In genomic region chr7:51316666-51317581, GRCh38 we compare ENCODE assay signal across 7 cellular contexts. TPM values are rescaled to one million over a fixed set of nuclear protein-coding genes. Genes with fewer than 3 reads are reported as not detected.
A peak's percentile ranks its signal among the peaks of the same experiment; 100 is the strongest.
DNase-seq lines count a peak whose midpoint lies in the region; ATAC-seq, FAIRE-seq and TF ChIP-seq lines count a peak whose summit lies in the region.

COBL (minus strand) TSS chr7:51316809; CDS start chr7:51316633, 176 bp downstream.

- peak; percentile 22 for ATAC-seq in HG03354 (IDR thresholded peaks at IDR 0.05; ENCODE audit: poor library complexity, severe bottlenecking, unreplicated experiment)
- peak; percentile 56 to 71 (median 66) for ATAC-seq in pancreas
- no peak for ATAC-seq in GM18520 (IDR thresholded peaks at IDR 0.05; ENCODE audit: unreplicated experiment)

- no peak for FAIRE-seq in pancreas (lab: Jason Lieb, UNC)

- peaks cover 3 to 19% (median 17%) of the 10 kb centered on the region in 3 donors for H3K4me1 ChIP-seq in pancreas

- WGBS in pancreas, 2 donors, result 1 to 2% methylated on average over 36 to 94 of the region's 94 CpGs

- intact Hi-C loops in cardiac septum (cut with DNase I) (loop anchor here (2.0 to 5.0 kb wide), 2 partner anchors 40 to 56 kb away; no protein-coding TSS in a partner anchor), pancreas (cut with DNase I) (no loop called here)

- H3K4me3 ChIP-seq in WERI-Rb-1 (ENCODE audit: low read depth, low read length) (peak within 1 kb of the TSS; percentile 97), pancreas (peak within 1 kb of the TSS; percentile 48 to 85 (median 79))

- no peaks in the 10 kb centered on the region for H3K27me3 ChIP-seq in WERI-Rb-1 (ENCODE audit: insufficient read depth, low read depth, severe bottlenecking)
- no peaks in the 10 kb centered on the region for H3K27me3 ChIP-seq in pancreas

- H3K27ac ChIP-seq in WERI-Rb-1 (peak within 1 kb of the TSS; percentile 95), pancreas (peak within 1 kb of the TSS; percentile 74 to 85 (median 84))

- H3K36me3 ChIP-seq in WERI-Rb-1 (peaks cover 4% of the 10 kb centered on the region; the same call in 1 of the 2 replicates), pancreas (no peaks in the 10 kb centered on the region)

- TF ChIP-seq CTCF in WERI-Rb-1 (IDR thresholded peaks at IDR 0.05; ENCODE audit: low read depth, low read length) (no peak), pancreas (IDR thresholded peaks at IDR 0.05) (no peak)

- H3K9me3 ChIP-seq in WERI-Rb-1 (ENCODE audit: severe bottlenecking), result no peaks in the 10 kb centered on the region
- no peaks in the 10 kb centered on the region for H3K9me3 ChIP-seq in pancreas

- DNase-seq in WERI-Rb-1 (peak; percentile 81), cardiac septum (ENCODE audit: low spot score) (no peak), pancreas (peak; percentile 53 to 86 (median 70)), NCI-H187 (lab: John Stamatoyannopoulos, UW) (no peak), NCI-H1048 (lab: John Stamatoyannopoulos, UW) (no peak)

RNA-seq across cellular contexts. Expression of gene COBL, which starts in this region (rescaled TPM):
- 109 TPM for total RNA-seq in cardiac septum
- total RNA-seq in pancreas, result 10 to 100 TPM; 15.0 to 32.0 (median 18.0) TPM
- 10 to 100 TPM in 1 of 2 donors, 1 to 10 TPM in 1; 7.4 to 12.6 TPM for polyA plus RNA-seq in pancreas

Comparison
In these comparisons a context has a peak if more than half of its experiments do, and no peak if none do; other contexts are left out.
1. DNase-seq: peak in WERI-Rb-1 (single experiment) and pancreas (6 of 6); none in cardiac septum (single experiment), NCI-H187 (0 of 2) and NCI-H1048 (single experiment).